Comparison of ENCODE assay signal across 1 cellular context in the genomic region with DNA sequence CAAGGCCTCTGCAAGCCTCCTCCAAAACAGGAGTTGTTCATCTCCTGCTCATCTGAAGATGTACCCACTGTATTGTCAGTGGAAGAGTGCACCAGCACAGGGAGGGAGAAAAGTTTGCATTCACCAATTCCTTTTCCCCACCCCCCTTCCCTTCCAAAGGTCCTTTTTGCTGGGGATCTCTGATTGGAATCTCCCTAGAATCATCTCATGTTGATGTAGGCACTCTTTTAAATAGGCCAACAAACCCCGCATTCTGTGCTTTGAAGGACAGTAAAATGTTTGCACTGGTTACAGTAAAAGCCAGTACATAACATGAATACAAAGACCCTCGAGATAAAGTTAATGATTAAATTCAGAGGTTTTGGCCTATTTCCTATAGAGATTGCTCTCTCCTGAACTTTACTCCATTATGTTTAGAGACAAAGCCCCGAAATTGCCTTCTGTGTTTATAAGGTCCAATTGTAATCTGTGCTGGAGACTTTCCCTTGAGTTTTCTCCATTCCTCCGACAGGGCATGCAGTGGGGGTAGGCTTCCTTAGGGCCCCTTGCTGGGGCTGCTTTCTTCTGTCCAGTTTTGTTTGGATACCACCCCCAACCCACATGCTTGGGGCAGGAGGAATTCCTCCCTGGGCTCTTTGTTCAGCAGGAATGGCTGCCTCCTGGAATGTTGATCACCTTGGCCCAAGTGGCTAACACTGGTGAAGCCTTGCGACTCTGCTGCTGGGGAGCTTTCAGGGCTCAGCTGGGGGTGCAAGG.
TF ChIP-seq lines count a peak whose summit lies in the region.

No MANE protein-coding gene starts in this region.

TF ChIP-seq in HepG2, 621 proteins besides CTCF, POLR2A, EP300 and RAD21 (continued from another document and continues in another):
- TF ChIP-seq SMC3 (IDR thresholded peaks at IDR 0.05; ENCODE audit: low read length) (0 out of 2 replicates have a peak, but pooled peaks have one; percentile 11), MEIS1 (CRISPR knock-in tag; IDR thresholded peaks at IDR 0.05; ENCODE audit: borderline replicate concordance) (peak; percentile 44; the same call in 1 of the 2 replicates), ZNF660 (CRISPR knock-in tag; IDR thresholded peaks at IDR 0.05; ENCODE audit: borderline replicate concordance, low read depth) (no peak), ZNF766 (CRISPR knock-in tag; IDR thresholded peaks at IDR 0.05; ENCODE audit: borderline replicate concordance) (no peak), ATF1 (CRISPR knock-in tag; IDR thresholded peaks at IDR 0.05) (0 out of 2 replicates have a peak, but pooled peaks have one; percentile 21), BCL6 (CRISPR knock-in tag; IDR thresholded peaks at IDR 0.05) (peak; percentile 78), RORA (CRISPR knock-in tag; IDR thresholded peaks at IDR 0.05) (0 out of 2 replicates have a peak, but pooled peaks have one; percentile 78), XRCC5 (optimal IDR thresholded peaks at IDR 0.05; ENCODE audit: low read length) (peak; percentile 14), CEBPG (CRISPR knock-in tag; IDR thresholded peaks at IDR 0.05) (peak; percentile 22; the same call in 1 of the 2 replicates), RCOR2 (CRISPR knock-in tag; IDR thresholded peaks at IDR 0.05) (no peak), RELA (CRISPR knock-in tag; IDR thresholded peaks at IDR 0.05) (peak; percentile 70; the same call in 1 of the 2 replicates), SAFB2 (CRISPR knock-in tag; IDR thresholded peaks at IDR 0.05; ENCODE audit: borderline replicate concordance, low read depth) (no peak), RBM22 (optimal IDR thresholded peaks at IDR 0.05; ENCODE audit: low read length) (peak; percentile 96), THAP11 (CRISPR knock-in tag; IDR thresholded peaks at IDR 0.05) (0 out of 2 replicates have a peak, but pooled peaks have one; percentile 32), RARG (CRISPR knock-in tag; IDR thresholded peaks at IDR 0.05; ENCODE audit: low read depth) (peak; percentile 39; the same call in 1 of the 2 replicates), ZBTB21 (CRISPR knock-in tag; IDR thresholded peaks at IDR 0.05) (no peak), NR2F2 (IDR thresholded peaks at IDR 0.05; ENCODE audit: borderline replicate concordance, low read depth) (peak; percentile 74), HMG20B (CRISPR knock-in tag; conservative IDR thresholded peaks at IDR 0.05) (peak; percentile 52; the same call in 1 of the 2 replicates), ZNF83 (CRISPR knock-in tag; IDR thresholded peaks at IDR 0.05; ENCODE audit: borderline replicate concordance) (no peak), KDM5A (IDR thresholded peaks at IDR 0.05; ENCODE audit: borderline replicate concordance, low read length) (peak; percentile 13; the same call in 1 of the 2 replicates), SOX6 (IDR thresholded peaks at IDR 0.05) (no peak), SOX6 (CRISPR knock-in tag; IDR thresholded peaks at IDR 0.05) (peak; percentile 97), JUND (CRISPR knock-in tag; IDR thresholded peaks at IDR 0.05) (no peak), TAF1 (CRISPR knock-in tag; IDR thresholded peaks at IDR 0.05) (peak; percentile 72), SOX13 (IDR thresholded peaks at IDR 0.05) (peak; percentile 69; the same call in 1 of the 2 replicates), SOX13 (CRISPR knock-in tag; conservative IDR thresholded peaks at IDR 0.05 in 1 of 2, IDR thresholded peaks at IDR 0.05 in 1 of 2) (peak in 1 of 2 experiments; percentile 94; a peak in 2 of 4 replicates), POLR2AphosphoS5 (IDR thresholded peaks at IDR 0.05; ENCODE audit: low read depth, low read length) (peak; percentile 83), RARA (CRISPR knock-in tag; IDR thresholded peaks at IDR 0.05) (peak; percentile 77; the same call in 1 of the 2 replicates), RFX3 (CRISPR knock-in tag; IDR thresholded peaks at IDR 0.05) (0 out of 2 replicates have a peak, but pooled peaks have one; percentile 10), ZKSCAN1 (IDR thresholded peaks at IDR 0.05; ENCODE audit: low read length) (no peak), ETV5 (CRISPR knock-in tag; IDR thresholded peaks at IDR 0.05; ENCODE audit: borderline replicate concordance) (peak; percentile 24; the same call in 1 of the 2 replicates)
- TF ChIP-seq, protein P1, sequence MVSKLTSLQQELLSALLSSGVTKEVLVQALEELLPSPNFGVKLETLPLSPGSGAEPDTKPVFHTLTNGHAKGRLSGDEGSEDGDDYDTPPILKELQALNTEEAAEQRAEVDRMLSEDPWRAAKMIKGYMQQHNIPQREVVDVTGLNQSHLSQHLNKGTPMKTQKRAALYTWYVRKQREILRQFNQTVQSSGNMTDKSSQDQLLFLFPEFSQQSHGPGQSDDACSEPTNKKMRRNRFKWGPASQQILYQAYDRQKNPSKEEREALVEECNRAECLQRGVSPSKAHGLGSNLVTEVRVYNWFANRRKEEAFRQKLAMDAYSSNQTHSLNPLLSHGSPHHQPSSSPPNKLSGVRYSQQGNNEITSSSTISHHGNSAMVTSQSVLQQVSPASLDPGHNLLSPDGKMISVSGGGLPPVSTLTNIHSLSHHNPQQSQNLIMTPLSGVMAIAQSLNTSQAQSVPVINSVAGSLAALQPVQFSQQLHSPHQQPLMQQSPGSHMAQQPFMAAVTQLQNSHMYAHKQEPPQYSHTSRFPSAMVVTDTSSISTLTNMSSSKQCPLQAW (CRISPR knock-in tag; IDR thresholded peaks at IDR 0.05): peak; percentile 91
- TF ChIP-seq, protein P2, sequence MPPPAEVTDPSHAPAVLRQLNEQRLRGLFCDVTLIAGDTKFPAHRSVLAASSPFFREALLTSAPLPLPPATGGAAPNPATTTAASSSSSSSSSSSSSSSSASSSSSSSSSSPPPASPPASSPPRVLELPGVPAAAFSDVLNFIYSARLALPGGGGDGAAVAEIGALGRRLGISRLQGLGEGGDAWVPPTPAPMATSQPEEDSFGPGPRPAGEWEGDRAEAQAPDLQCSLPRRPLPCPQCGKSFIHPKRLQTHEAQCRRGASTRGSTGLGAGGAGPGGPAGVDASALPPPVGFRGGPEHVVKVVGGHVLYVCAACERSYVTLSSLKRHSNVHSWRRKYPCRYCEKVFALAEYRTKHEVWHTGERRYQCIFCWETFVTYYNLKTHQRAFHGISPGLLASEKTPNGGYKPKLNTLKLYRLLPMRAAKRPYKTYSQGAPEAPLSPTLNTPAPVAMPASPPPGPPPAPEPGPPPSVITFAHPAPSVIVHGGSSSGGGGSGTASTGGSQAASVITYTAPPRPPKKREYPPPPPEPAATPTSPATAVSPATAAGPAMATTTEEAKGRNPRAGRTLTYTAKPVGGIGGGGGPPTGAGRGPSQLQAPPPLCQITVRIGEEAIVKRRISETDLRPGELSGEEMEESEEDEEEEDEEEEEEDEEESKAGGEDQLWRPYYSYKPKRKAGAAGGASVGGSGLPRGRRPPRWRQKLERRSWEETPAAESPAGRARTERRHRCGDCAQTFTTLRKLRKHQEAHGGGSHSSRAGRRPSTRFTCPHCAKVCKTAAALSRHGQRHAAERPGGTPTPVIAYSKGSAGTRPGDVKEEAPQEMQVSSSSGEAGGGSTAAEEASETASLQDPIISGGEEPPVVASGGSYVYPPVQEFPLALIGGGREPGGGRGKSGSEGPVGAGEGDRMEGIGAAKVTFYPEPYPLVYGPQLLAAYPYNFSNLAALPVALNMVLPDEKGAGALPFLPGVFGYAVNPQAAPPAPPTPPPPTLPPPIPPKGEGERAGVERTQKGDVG (CRISPR knock-in tag; IDR thresholded peaks at IDR 0.05; ENCODE audit: borderline replicate concordance): no peak
- TF ChIP-seq, protein P3, sequence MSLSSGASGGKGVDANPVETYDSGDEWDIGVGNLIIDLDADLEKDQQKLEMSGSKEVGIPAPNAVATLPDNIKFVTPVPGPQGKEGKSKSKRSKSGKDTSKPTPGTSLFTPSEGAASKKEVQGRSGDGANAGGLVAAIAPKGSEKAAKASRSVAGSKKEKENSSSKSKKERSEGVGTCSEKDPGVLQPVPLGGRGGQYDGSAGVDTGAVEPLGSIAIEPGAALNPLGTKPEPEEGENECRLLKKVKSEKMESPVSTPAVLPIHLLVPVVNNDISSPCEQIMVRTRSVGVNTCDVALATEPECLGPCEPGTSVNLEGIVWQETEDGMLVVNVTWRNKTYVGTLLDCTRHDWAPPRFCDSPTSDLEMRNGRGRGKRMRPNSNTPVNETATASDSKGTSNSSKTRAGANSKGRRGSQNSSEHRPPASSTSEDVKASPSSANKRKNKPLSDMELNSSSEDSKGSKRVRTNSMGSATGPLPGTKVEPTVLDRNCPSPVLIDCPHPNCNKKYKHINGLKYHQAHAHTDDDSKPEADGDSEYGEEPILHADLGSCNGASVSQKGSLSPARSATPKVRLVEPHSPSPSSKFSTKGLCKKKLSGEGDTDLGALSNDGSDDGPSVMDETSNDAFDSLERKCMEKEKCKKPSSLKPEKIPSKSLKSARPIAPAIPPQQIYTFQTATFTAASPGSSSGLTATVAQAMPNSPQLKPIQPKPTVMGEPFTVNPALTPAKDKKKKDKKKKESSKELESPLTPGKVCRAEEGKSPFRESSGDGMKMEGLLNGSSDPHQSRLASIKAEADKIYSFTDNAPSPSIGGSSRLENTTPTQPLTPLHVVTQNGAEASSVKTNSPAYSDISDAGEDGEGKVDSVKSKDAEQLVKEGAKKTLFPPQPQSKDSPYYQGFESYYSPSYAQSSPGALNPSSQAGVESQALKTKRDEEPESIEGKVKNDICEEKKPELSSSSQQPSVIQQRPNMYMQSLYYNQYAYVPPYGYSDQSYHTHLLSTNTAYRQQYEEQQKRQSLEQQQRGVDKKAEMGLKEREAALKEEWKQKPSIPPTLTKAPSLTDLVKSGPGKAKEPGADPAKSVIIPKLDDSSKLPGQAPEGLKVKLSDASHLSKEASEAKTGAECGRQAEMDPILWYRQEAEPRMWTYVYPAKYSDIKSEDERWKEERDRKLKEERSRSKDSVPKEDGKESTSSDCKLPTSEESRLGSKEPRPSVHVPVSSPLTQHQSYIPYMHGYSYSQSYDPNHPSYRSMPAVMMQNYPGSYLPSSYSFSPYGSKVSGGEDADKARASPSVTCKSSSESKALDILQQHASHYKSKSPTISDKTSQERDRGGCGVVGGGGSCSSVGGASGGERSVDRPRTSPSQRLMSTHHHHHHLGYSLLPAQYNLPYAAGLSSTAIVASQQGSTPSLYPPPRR (CRISPR knock-in tag; IDR thresholded peaks at IDR 0.05; ENCODE audit: borderline replicate concordance): peak; percentile 73; the same call in 1 of the 2 replicates
- TF ChIP-seq, protein P4, sequence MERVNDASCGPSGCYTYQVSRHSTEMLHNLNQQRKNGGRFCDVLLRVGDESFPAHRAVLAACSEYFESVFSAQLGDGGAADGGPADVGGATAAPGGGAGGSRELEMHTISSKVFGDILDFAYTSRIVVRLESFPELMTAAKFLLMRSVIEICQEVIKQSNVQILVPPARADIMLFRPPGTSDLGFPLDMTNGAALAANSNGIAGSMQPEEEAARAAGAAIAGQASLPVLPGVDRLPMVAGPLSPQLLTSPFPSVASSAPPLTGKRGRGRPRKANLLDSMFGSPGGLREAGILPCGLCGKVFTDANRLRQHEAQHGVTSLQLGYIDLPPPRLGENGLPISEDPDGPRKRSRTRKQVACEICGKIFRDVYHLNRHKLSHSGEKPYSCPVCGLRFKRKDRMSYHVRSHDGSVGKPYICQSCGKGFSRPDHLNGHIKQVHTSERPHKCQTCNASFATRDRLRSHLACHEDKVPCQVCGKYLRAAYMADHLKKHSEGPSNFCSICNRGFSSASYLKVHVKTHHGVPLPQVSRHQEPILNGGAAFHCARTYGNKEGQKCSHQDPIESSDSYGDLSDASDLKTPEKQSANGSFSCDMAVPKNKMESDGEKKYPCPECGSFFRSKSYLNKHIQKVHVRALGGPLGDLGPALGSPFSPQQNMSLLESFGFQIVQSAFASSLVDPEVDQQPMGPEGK (CRISPR knock-in tag; IDR thresholded peaks at IDR 0.05): peak; percentile 92
- TF ChIP-seq, protein P5, sequence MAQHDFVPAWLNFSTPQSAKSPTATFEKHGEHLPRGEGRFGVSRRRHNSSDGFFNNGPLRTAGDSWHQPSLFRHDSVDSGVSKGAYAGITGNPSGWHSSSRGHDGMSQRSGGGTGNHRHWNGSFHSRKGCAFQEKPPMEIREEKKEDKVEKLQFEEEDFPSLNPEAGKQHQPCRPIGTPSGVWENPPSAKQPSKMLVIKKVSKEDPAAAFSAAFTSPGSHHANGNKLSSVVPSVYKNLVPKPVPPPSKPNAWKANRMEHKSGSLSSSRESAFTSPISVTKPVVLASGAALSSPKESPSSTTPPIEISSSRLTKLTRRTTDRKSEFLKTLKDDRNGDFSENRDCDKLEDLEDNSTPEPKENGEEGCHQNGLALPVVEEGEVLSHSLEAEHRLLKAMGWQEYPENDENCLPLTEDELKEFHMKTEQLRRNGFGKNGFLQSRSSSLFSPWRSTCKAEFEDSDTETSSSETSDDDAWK (CRISPR knock-in tag; IDR thresholded peaks at IDR 0.05): no peak
- TF ChIP-seq, protein P6, sequence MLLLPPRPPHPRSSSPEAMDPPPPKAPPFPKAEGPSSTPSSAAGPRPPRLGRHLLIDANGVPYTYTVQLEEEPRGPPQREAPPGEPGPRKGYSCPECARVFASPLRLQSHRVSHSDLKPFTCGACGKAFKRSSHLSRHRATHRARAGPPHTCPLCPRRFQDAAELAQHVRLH (CRISPR knock-in tag; IDR thresholded peaks at IDR 0.05; ENCODE audit: borderline replicate concordance, low read depth): 0 out of 2 replicates have a peak, but pooled peaks have one; percentile 34
- TF ChIP-seq, protein P7, sequence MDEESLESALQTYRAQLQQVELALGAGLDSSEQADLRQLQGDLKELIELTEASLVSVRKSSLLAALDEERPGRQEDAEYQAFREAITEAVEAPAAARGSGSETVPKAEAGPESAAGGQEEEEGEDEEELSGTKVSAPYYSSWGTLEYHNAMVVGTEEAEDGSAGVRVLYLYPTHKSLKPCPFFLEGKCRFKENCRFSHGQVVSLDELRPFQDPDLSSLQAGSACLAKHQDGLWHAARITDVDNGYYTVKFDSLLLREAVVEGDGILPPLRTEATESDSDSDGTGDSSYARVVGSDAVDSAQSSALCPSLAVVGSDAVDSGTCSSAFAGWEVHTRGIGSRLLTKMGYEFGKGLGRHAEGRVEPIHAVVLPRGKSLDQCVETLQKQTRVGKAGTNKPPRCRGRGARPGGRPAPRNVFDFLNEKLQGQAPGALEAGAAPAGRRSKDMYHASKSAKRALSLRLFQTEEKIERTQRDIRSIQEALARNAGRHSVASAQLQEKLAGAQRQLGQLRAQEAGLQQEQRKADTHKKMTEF (CRISPR knock-in tag; IDR thresholded peaks at IDR 0.05): peak; percentile 79
- TF ChIP-seq, protein P8, sequence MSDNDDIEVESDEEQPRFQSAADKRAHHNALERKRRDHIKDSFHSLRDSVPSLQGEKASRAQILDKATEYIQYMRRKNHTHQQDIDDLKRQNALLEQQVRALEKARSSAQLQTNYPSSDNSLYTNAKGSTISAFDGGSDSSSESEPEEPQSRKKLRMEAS (IDR thresholded peaks at IDR 0.05): peak; percentile 66
